9 cellular contexts compared by ENCODE assay signal in the genomic region with DNA sequence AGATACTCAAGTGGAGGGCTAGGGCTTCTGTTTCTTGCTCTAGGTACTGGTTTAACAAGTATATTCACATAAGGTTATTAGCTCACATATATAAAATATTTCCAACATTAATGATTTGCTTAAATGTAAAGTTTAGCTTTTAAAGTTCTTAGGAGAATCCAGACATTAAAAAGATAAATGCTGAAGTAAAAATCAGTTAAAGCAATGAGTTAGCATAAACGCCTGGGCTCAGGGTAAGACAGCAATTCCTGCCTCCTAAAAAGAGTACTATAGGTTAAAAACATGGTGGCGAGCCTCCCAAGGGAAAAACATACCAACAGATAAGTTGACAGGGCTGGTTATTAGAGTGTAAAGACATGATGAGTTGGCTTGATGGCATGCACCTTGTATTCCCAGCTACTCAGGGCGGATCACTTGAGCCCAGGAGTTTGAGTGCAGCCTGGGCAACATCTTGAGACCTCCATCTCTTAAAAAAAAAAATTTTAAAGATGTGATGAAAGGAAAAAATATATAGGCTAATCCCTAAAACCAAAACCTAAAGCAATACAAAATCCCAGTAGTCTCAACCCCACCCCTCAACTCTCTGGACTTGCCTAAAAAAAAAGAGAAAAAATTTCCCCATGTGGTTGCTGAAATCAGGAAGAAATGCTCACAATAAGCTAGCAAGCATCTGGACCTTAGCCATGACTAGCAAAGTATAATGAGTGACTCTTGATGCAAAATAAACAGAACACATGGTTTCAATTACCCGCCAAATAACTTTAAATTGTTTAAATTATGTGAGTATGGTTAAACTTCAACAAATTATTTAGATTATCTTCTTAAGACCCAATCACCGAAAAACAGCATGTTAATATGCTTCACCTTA. TPM values are rescaled to one million over a fixed set of nuclear protein-coding genes. Genes with fewer than 3 reads are reported as not detected.
DNase-seq lines count a peak whose midpoint lies in the region; ATAC-seq, FAIRE-seq and TF ChIP-seq lines count a peak whose summit lies in the region.
"Had no signal": no experiment of that assay in that cellular context is flagged by ENCODE, and none has a peak within 500 bp of the region (broad histone marks: within the 10 kb centered on the region; RNA-seq: fewer than 3 reads in every experiment).

No MANE protein-coding gene starts in this region.

- WGBS in A549 (ENCODE audit: missing lambda C conversion rate): 83% methylated on average over 5 of the region's 5 CpGs

- H3K9ac ChIP-seq in iPS-20b (ENCODE audit: low read depth, low read length): no peak overlapping the region

- intact Hi-C loops in activated CD8-positive, alpha-beta T cell treated with anti-CD3 and anti-CD28 coated beads for 36 hours (cut with micrococcal nuclease): no loop called here

- H3K4me3 Mint-ChIP-seq in activated CD8-positive, alpha-beta T cell treated with anti-CD3 and anti-CD28 coated beads for 36 hours: peak overlapping the region; percentile 36

- TF ChIP-seq RAD21 in A549 (conservative IDR thresholded peaks at IDR 0.05 in 1 of 2, IDR thresholded peaks at IDR 0.05 in 1 of 2): no peak

- H3K4me1 ChIP-seq in A549 (peaks cover 37% of the 10 kb centered on the region), iPS-20b (ENCODE audit: insufficient read depth, low read length) (peaks cover 3% of the 10 kb centered on the region; the same call in 1 of the 2 replicates)

- peak overlapping the region; percentile 83 for H3K4me2 ChIP-seq in A549

- no peaks in the 10 kb centered on the region for H3K27me3 Mint-ChIP-seq in activated CD8-positive, alpha-beta T cell treated with anti-CD3 and anti-CD28 coated beads for 36 hours

- peak overlapping the region; percentile 14 for H3K27ac Mint-ChIP-seq in activated CD8-positive, alpha-beta T cell treated with anti-CD3 and anti-CD28 coated beads for 36 hours

- H3K36me3 Mint-ChIP-seq in activated CD8-positive, alpha-beta T cell treated with anti-CD3 and anti-CD28 coated beads for 36 hours (ENCODE audit: low read depth): peaks cover 58% of the 10 kb centered on the region

- ATAC-seq in A549 (no peak), HG03571 (IDR thresholded peaks at IDR 0.05; ENCODE audit: unreplicated experiment) (no peak)
- ATAC-seq in activated CD8-positive, alpha-beta T cell treated with anti-CD3 and anti-CD28 coated beads for 36 hours: no peak

- no peaks in the 10 kb centered on the region for H3K9me3 Mint-ChIP-seq in activated CD8-positive, alpha-beta T cell treated with anti-CD3 and anti-CD28 coated beads for 36 hours

- H3K9me3 ChIP-seq in A549 (no peaks in the 10 kb centered on the region), iPS-20b (ENCODE audit: insufficient read depth, low read depth, low read length) (no peaks in the 10 kb centered on the region)

- peaks cover 38% of the 10 kb centered on the region for H3K4me1 Mint-ChIP-seq in activated CD8-positive, alpha-beta T cell treated with anti-CD3 and anti-CD28 coated beads for 36 hours (ENCODE audit: low read depth)

- H3K27me3 ChIP-seq in iPS-20b (ENCODE audit: insufficient read depth, low read length): no peaks in the 10 kb centered on the region

- CTCF ChIA-PET in A549 (lab: Yijun Ruan, JAX): no interaction called here
- CTCF ChIA-PET in activated CD8-positive, alpha-beta T cell treated with anti-CD3 and anti-CD28 coated beads for 36 hours (lab: Charles Lee): interaction anchor here (0.6 to 1.5 kb wide), 3 partner anchors 29 to 573 kb away, joined by 3 read pairs; no protein-coding TSS in a partner anchor

- H3K27ac ChIP-seq in A549: peak overlapping the region in 1 of 2 experiments; percentile 23; a peak in 1 of 6 replicates
- no peak overlapping the region for H3K27ac ChIP-seq in iPS-20b (ENCODE audit: low read length)

- no peak for TF ChIP-seq POLR2A in A549 (IDR thresholded peaks at IDR 0.05; ENCODE audit: low read length)

- H3K36me3 ChIP-seq in iPS-20b (ENCODE audit: insufficient read depth, low read depth, low read length): peaks cover 61% of the 10 kb centered on the region

- no peak for TF ChIP-seq EP300 in A549 (IDR thresholded peaks at IDR 0.05)

- TF ChIP-seq CTCF in A549 (IDR thresholded peaks at IDR 0.05): no peak
- no peak for TF ChIP-seq CTCF in activated CD8-positive, alpha-beta T cell treated with anti-CD3 and anti-CD28 coated beads for 36 hours (IDR thresholded peaks at IDR 0.05)

- DNase-seq in A549 (ENCODE audit: low read depth in 1 of 2, low spot score in 1 of 2) (peak in 1 of 2 experiments; percentile 20), ELR (ENCODE audit: low read depth) (peak; percentile 61), GOT3 (lab: John Stamatoyannopoulos, UW) (no peak), NOMO-1 treated with dmso at 0.1 percent for 144 hours (lab: John Stamatoyannopoulos, UW; ENCODE audit: unreplicated experiment) (no peak), MV-4-11 (lab: John Stamatoyannopoulos, UW) (no peak)
- DNase-seq in activated CD8-positive, alpha-beta T cell treated with anti-CD3 and anti-CD28 coated beads for 36 hours: no peak
- DNase-seq: activated CD8-positive, alpha-beta memory T cell treated with anti-CD3 and anti-CD28 coated beads for 24 hours had no signal

- POLR2A ChIA-PET in A549 (lab: Yijun Ruan, JAX): no interaction called here
- POLR2A ChIA-PET in activated CD8-positive, alpha-beta T cell treated with anti-CD3 and anti-CD28 coated beads for 36 hours (lab: Charles Lee): no interaction called here

- H3K4me3 ChIP-seq in A549 (no peak overlapping the region), iPS-20b (ENCODE audit: low read length) (peak overlapping the region; percentile 16; the same call in 1 of the 2 replicates)

- FAIRE-seq in A549 (lab: Jason Lieb, UNC): no peak

TF ChIP-seq in A549, 52 proteins besides CTCF, POLR2A, EP300 and RAD21:
- TF ChIP-seq NR3C1 (IDR thresholded peaks at IDR 0.05): no peak
- no peak for TF ChIP-seq ZFP36 (IDR thresholded peaks at IDR 0.05; ENCODE audit: borderline replicate concordance, partially characterized antibody)
- no peak for TF ChIP-seq ELK1 (IDR thresholded peaks at IDR 0.05; ENCODE audit: low read depth, low read length)
- no peak for TF ChIP-seq KDM5A (IDR thresholded peaks at IDR 0.05)
- TF ChIP-seq SREBF2 (IDR thresholded peaks at IDR 0.05): no peak
- no peak for TF ChIP-seq RFX5 (IDR thresholded peaks at IDR 0.05)
- TF ChIP-seq EHF (CRISPR knock-in tag; IDR thresholded peaks at IDR 0.05): no peak

RNA-seq across cellular contexts. Expression of gene GOLPH3, which starts 3.6 kb away (rescaled TPM):
- 62.4 and 78.7 TPM in 2 replicates for polyA plus RNA-seq in A549 (2011; rRNA removed)
- polyA plus RNA-seq in A549 (2012; cell fraction: cytosol; rRNA removed): 21.9 and 30.7 TPM in 2 replicates
- polyA plus RNA-seq in A549 (2012; cell fraction: nucleus; rRNA removed): 18.7 and 28.6 TPM in 2 replicates
- 50.9 to 58.0 TPM (median 57.8 TPM) in 3 replicates for polyA plus RNA-seq in A549 (2017; fragmentation: RNase III; extraction: RNeasy Plus Mini Kit Qiagen cat#74134 plus additional on column Dnase treatment)
- polyA minus RNA-seq in A549 (2011; rRNA and poly(A)+ RNA removed): 59.5 and 65.0 TPM in 2 replicates
- 10 to 100 TPM; 53.2 to 56.7 TPM for total RNA-seq in activated CD8-positive, alpha-beta T cell treated with anti-CD3 and anti-CD28 coated beads for 36 hours
